ENCODE assay signal across 8 cellular contexts in the genomic region with DNA sequence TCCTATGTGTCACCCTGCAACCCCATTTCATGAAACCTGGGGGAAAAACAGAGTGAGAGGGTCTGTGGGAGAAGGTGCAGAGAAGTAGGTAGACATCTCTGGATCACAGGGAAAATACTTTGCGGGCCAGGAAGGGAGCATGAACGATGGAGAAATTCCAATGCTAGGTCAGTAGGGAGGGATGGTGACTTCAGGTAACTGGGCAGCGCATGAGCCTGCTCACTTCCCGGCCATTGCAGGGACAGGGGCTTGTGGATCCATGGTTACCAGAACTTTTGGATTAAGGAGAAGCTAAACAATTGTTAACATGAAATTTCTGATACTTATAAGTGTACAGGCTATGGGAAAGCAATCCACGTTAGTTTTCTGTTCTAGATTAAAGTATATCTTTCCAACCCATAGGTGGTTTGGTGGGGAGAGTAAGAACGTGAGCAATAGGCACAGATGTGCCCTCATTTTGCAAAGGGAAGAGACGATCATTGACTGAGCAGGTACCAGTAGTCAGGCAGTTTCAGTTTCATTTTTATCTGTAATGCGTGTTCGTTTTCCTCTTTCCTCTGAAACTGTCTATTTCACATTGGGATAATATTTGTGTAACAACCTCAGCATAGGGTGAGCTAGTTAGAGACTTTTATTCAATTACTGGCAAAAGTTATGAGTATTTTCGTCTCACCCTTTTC.
DNase-seq lines count a peak whose midpoint lies in the region; ATAC-seq and TF ChIP-seq lines count a peak whose summit lies in the region.

No MANE protein-coding gene starts in this region.

- H3K27ac ChIP-seq in subcutaneous abdominal adipose tissue (ENCODE audit: low read depth, low read length) (no peak overlapping the region), neuronal stem cell (replicated peaks; ENCODE audit: low read length) (no peak overlapping the region)

- no peak overlapping the region for H3K4ac ChIP-seq in neuronal stem cell (ENCODE audit: low read length)

- POLR2A ChIA-PET in activated CD8-positive, alpha-beta T cell treated with anti-CD3 and anti-CD28 coated beads for 36 hours (lab: Charles Lee), result no interaction called here

- H3K14ac ChIP-seq in neuronal stem cell (ENCODE audit: low read length), result no peak overlapping the region

- H3K27ac Mint-ChIP-seq in activated CD8-positive, alpha-beta T cell treated with anti-CD3 and anti-CD28 coated beads for 36 hours, result peak overlapping the region; percentile 5

- H3K27me3 ChIP-seq in subcutaneous abdominal adipose tissue (ENCODE audit: control insufficient read depth in 5 of 5, insufficient read depth in 4 of 5, low read length in 5 of 5) (no peaks in the 10 kb centered on the region), neuronal stem cell (ENCODE audit: control insufficient read depth in 3 of 3, insufficient read depth in 3 of 3, low read depth in 1 of 3, low read length in 3 of 3) (no peaks in the 10 kb centered on the region)

- no peaks in the 10 kb centered on the region for H3K36me3 Mint-ChIP-seq in activated T-cell treated with anti-CD3 and anti-CD28 coated beads, Interleukin-2, amount 50 U/mL, for 4 hours (ENCODE audit: insufficient read depth)
- H3K36me3 Mint-ChIP-seq in activated CD8-positive, alpha-beta T cell treated with anti-CD3 and anti-CD28 coated beads for 36 hours (ENCODE audit: low read depth), result no peaks in the 10 kb centered on the region

- TF ChIP-seq CTCF in activated CD8-positive, alpha-beta T cell treated with anti-CD3 and anti-CD28 coated beads for 36 hours (IDR thresholded peaks at IDR 0.05), result no peak

- H2BK120ac ChIP-seq in neuronal stem cell (ENCODE audit: low read depth, low read length), result no peak overlapping the region

- peak overlapping the region; percentile 78 for H3K4me3 Mint-ChIP-seq in activated T-cell treated with anti-CD3 and anti-CD28 coated beads, Interleukin-2, amount 50 U/mL, for 4 hours
- H3K4me3 Mint-ChIP-seq in activated CD8-positive, alpha-beta T cell treated with anti-CD3 and anti-CD28 coated beads for 36 hours, result peak overlapping the region; percentile 58

- no peak overlapping the region for H2BK12ac ChIP-seq in neuronal stem cell (ENCODE audit: low read length)

- peak; percentile 72 to 84 for ATAC-seq in activated T-cell treated with anti-CD3 and anti-CD28 coated beads, Interleukin-2, amount 50 U/mL, for 4 hours
- ATAC-seq in HG03097 (IDR thresholded peaks at IDR 0.05; ENCODE audit: low FRiP score, unreplicated experiment), result peak; percentile 95
- ATAC-seq in activated CD8-positive, alpha-beta T cell treated with anti-CD3 and anti-CD28 coated beads for 36 hours, result peak; percentile 77

- H3K4me1 ChIP-seq in subcutaneous abdominal adipose tissue (ENCODE audit: control insufficient read depth in 5 of 5, insufficient read depth in 5 of 5, low read length in 5 of 5) (peaks cover 0 to 4% (median 0%) of the 10 kb centered on the region in 5 donors), neuronal stem cell (ENCODE audit: control insufficient read depth in 2 of 2, insufficient read depth in 1 of 2, low read depth in 1 of 2, low read length in 2 of 2) (peaks cover 0 to 2% of the 10 kb centered on the region in 2 donors)

- H3K9ac ChIP-seq in subcutaneous abdominal adipose tissue (ENCODE audit: low read length in 5 of 5), result no peak overlapping the region
- no peak overlapping the region for H3K9ac ChIP-seq in neuronal stem cell (ENCODE audit: low read depth, low read length, poor library complexity)

- CTCF ChIA-PET in activated CD8-positive, alpha-beta T cell treated with anti-CD3 and anti-CD28 coated beads for 36 hours (lab: Charles Lee), result interaction anchor here (0.9 kb wide), 1 partner anchor 29 kb away, joined by 3 read pairs; no protein-coding TSS in a partner anchor

- no peak overlapping the region for H4K8ac ChIP-seq in neuronal stem cell (ENCODE audit: low read depth, low read length)

- no CpG with 5 or more reads among the region's 10 CpGs for WGBS in neuronal stem cell (ENCODE audit: extremely low coverage in 2 of 2, insufficient read length in 2 of 2, insufficient replicate concordance in 1 of 2), 2 donors

- H3K4me1 Mint-ChIP-seq in activated T-cell treated with anti-CD3 and anti-CD28 coated beads, Interleukin-2, amount 50 U/mL, for 4 hours (ENCODE audit: low read depth), result peaks cover 21% of the 10 kb centered on the region
- peaks cover 14% of the 10 kb centered on the region for H3K4me1 Mint-ChIP-seq in activated CD8-positive, alpha-beta T cell treated with anti-CD3 and anti-CD28 coated beads for 36 hours (ENCODE audit: low read depth)

- DNase-seq in activated T-cell treated with anti-CD3 and anti-CD28 coated beads, Interleukin-2, amount 50 U/mL, for 4 hours, result no peak
- DNase-seq in activated T-cell treated with anti-CD3 and anti-CD28 coated beads for 4 hours (no peak), neuronal stem cell (ENCODE audit: low spot score) (no peak)
- no peak for DNase-seq in activated CD8-positive, alpha-beta T cell treated with anti-CD3 and anti-CD28 coated beads for 36 hours
- DNase-seq in activated CD8-positive, alpha-beta memory T cell treated with anti-CD3 and anti-CD28 coated beads, Interleukin-2, amount 50 U/mL, for 4 hours, result no peak
- no peak for DNase-seq in stimulated activated CD4-positive, alpha-beta T cell treated with anti-CD3 and anti-CD28 coated beads, Interleukin-2, amount 100 ng/mL, for 48 hours

- H3K4me3 ChIP-seq in subcutaneous abdominal adipose tissue (ENCODE audit: low read depth in 1 of 5, low read length in 5 of 5), result peak overlapping the region in 4 of 5 donors; percentile 48 to 56 (median 50)
- H3K4me3 ChIP-seq in neuronal stem cell (ENCODE audit: low read length in 2 of 2), result no peak overlapping the region

- H3K27me3 Mint-ChIP-seq in activated T-cell treated with anti-CD3 and anti-CD28 coated beads, Interleukin-2, amount 50 U/mL, for 4 hours (ENCODE audit: low read depth), result peaks cover 5% of the 10 kb centered on the region
- H3K27me3 Mint-ChIP-seq in activated CD8-positive, alpha-beta T cell treated with anti-CD3 and anti-CD28 coated beads for 36 hours, result no peaks in the 10 kb centered on the region

- H3K4me2 ChIP-seq in neuronal stem cell (ENCODE audit: insufficient read depth, low read length, poor library complexity, severe bottlenecking), result no peak overlapping the region

- H3K23ac ChIP-seq in neuronal stem cell (ENCODE audit: low read depth, low read length, poor library complexity), result no peak overlapping the region

- H3K9me3 Mint-ChIP-seq in activated T-cell treated with anti-CD3 and anti-CD28 coated beads, Interleukin-2, amount 50 U/mL, for 4 hours, result no peaks in the 10 kb centered on the region
- no peaks in the 10 kb centered on the region for H3K9me3 Mint-ChIP-seq in activated CD8-positive, alpha-beta T cell treated with anti-CD3 and anti-CD28 coated beads for 36 hours

- H3K79me1 ChIP-seq in neuronal stem cell (ENCODE audit: low read depth, low read length), result no peaks in the 10 kb centered on the region

- H3K36me3 ChIP-seq in subcutaneous abdominal adipose tissue (ENCODE audit: control insufficient read depth in 5 of 5, insufficient read depth in 5 of 5, low read length in 5 of 5) (no peaks in the 10 kb centered on the region), neuronal stem cell (replicated peaks in 1 of 2; ENCODE audit: control insufficient read depth in 2 of 2, insufficient read depth in 2 of 2, low read length in 2 of 2) (no peaks in the 10 kb centered on the region)

- H3K9me3 ChIP-seq in subcutaneous abdominal adipose tissue (ENCODE audit: control insufficient read depth in 5 of 5, low read length in 5 of 5) (no peaks in the 10 kb centered on the region), neuronal stem cell (replicated peaks in 1 of 2; ENCODE audit: control insufficient read depth in 2 of 2, insufficient read depth in 1 of 2, low read depth in 1 of 2, low read length in 2 of 2) (no peaks in the 10 kb centered on the region)

- no peak overlapping the region for H2AFZ ChIP-seq in neuronal stem cell (ENCODE audit: low read length)

- H4K91ac ChIP-seq in neuronal stem cell (ENCODE audit: low read depth, low read length, poor library complexity), result no peak overlapping the region

- intact Hi-C loops in activated CD8-positive, alpha-beta T cell treated with anti-CD3 and anti-CD28 coated beads for 36 hours (cut with micrococcal nuclease), result no loop called here

- no peak overlapping the region for H2BK5ac ChIP-seq in neuronal stem cell (ENCODE audit: low read length)

- no peak overlapping the region for H2BK15ac ChIP-seq in neuronal stem cell (ENCODE audit: low read length)

- no peak overlapping the region for H3K18ac ChIP-seq in neuronal stem cell (ENCODE audit: low read length)

- H2AK5ac ChIP-seq in neuronal stem cell (ENCODE audit: low read depth, low read length), result no peak overlapping the region

Comparison
In these comparisons a context has a peak if more than half of its experiments do, and no peak if none do; other contexts are left out.
1. H3K4me3 ChIP-seq: peak in subcutaneous abdominal adipose tissue (4 of 5); none in neuronal stem cell (0 of 2).
2. Peak in every context shown above with its lines, with median percentiles within 50 percentile points of each other: ATAC-seq.